In the genomic region with DNA sequence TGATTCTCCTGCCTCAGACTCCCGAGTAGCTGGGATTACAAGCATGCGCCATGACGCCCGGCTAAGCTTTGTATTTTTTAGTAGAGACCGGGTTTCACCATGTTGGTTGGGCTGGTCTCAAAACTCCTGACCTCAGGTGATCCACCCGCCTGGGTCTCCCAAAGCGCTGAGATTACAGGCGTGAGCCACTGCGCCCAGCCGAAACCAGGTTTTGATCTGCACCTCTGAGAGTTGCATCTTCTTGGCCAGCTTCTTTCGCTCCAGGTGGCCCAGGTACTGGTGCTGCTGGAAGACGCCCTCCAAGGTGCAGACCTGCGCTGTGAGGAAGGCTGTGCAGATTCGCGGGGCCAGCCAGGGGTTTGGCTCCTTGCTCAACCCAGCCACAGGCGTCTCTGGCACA, we compare ENCODE assay signal across 5 cellular contexts.
"Had no signal": no experiment of that assay in that cellular context is flagged by ENCODE, and none has a peak within 500 bp of the region (broad histone marks: within the 10 kb centered on the region; RNA-seq: fewer than 3 reads in every experiment).

No MANE protein-coding gene starts in this region.

- H3K27ac ChIP-seq: HL-60 had no signal

- ATAC-seq: HepG2, K562 had no signal

- H3K4me3 ChIP-seq: K562 had no signal

- DNase-seq: IMR-90, KBM-7 had no signal
